8 cellular contexts compared by ENCODE assay signal in genomic region chr16:56189990-56190902, GRCh38. TPM values are rescaled to one million over a fixed set of nuclear protein-coding genes. Genes with fewer than 3 reads are reported as not detected.
DNase-seq lines count a peak whose midpoint lies in the region; ATAC-seq and TF ChIP-seq lines count a peak whose summit lies in the region.

No MANE protein-coding gene starts in this region.

- no peaks in the 10 kb centered on the region for H3K36me3 ChIP-seq in RWPE2 (ENCODE audit: low read depth)

- H3K27ac Mint-ChIP-seq in CD14-positive monocyte (no peak overlapping the region), osteocyte (ENCODE audit: unreplicated experiment) (no peak overlapping the region)

- H3K4me1 Mint-ChIP-seq in CD14-positive monocyte (peaks cover 21% of the 10 kb centered on the region), osteocyte (ENCODE audit: unreplicated experiment) (peaks cover 15% of the 10 kb centered on the region)

- intact Hi-C loops in CD14-positive monocyte (cut with micrococcal nuclease) = no loop called here

- H3K9me3 ChIP-seq in RWPE2 (ENCODE audit: severe bottlenecking) = peaks cover 2% of the 10 kb centered on the region

- peaks cover 93% of the 10 kb centered on the region for H3K27me3 ChIP-seq in RWPE2 (ENCODE audit: insufficient read depth, poor library complexity, severe bottlenecking)

- no peak for DNase-seq in CD14-positive monocyte (ENCODE audit: low spot score)
- no peak for DNase-seq in RWPE2 (ENCODE audit: low spot score)
- peak; percentile 3 for DNase-seq in fibroblast of peridontal ligament (ENCODE audit: extremely low read depth)
- DNase-seq in osteocyte (ENCODE audit: extremely low spot score, unreplicated experiment) = no peak
- DNase-seq in NCI-H2107 (lab: John Stamatoyannopoulos, UW) = no peak
- DNase-seq in ecto neural progenitor cell (ENCODE audit: low spot score) = no peak

- no peaks in the 10 kb centered on the region for H3K4me1 ChIP-seq in RWPE2 (ENCODE audit: insufficient read depth, poor library complexity, severe bottlenecking)

- H3K9me3 Mint-ChIP-seq in CD14-positive monocyte = peaks cover 0 to 30% (median 11%) of the 10 kb centered on the region in 7 donors
- H3K9me3 Mint-ChIP-seq in osteocyte (ENCODE audit: unreplicated experiment) = no peaks in the 10 kb centered on the region

- no peak overlapping the region for H3K27ac ChIP-seq in RWPE2 (ENCODE audit: poor library complexity, severe bottlenecking)

- H3K4me3 Mint-ChIP-seq in CD14-positive monocyte (peak overlapping the region; percentile 72 to 87), osteocyte (ENCODE audit: unreplicated experiment) (peak overlapping the region; percentile 60)

- ATAC-seq in RWPE2 (ENCODE audit: low read depth) (no peak), GM18873 (IDR thresholded peaks at IDR 0.05; ENCODE audit: low FRiP score, unreplicated experiment) (no peak), GM18520 (IDR thresholded peaks at IDR 0.05; ENCODE audit: unreplicated experiment) (no peak)

- peaks cover 0 to 6% of the 10 kb centered on the region in 2 donors for H3K36me3 Mint-ChIP-seq in CD14-positive monocyte
- no peaks in the 10 kb centered on the region for H3K36me3 Mint-ChIP-seq in osteocyte (ENCODE audit: unreplicated experiment)

- peak overlapping the region; percentile 34 for H3K4me3 ChIP-seq in RWPE2 (ENCODE audit: severe bottlenecking)

- TF ChIP-seq CTCF in CD14-positive monocyte (IDR thresholded peaks at IDR 0.05) = no peak
- no peak for TF ChIP-seq CTCF in RWPE2 (IDR thresholded peaks at IDR 0.05; ENCODE audit: poor library complexity, severe bottlenecking)
- no peak for TF ChIP-seq CTCF in osteocyte (IDR thresholded peaks at IDR 0.05)

- peaks cover 75 to 88% (median 76%) of the 10 kb centered on the region in 3 donors for H3K27me3 Mint-ChIP-seq in CD14-positive monocyte (ENCODE audit: low read depth in 3 of 3)
- peaks cover 85% of the 10 kb centered on the region for H3K27me3 Mint-ChIP-seq in osteocyte (ENCODE audit: unreplicated experiment)

RNA-seq across cellular contexts. Expression of gene GNAO1, which starts 1.0 kb away (rescaled TPM):
- polyA plus RNA-seq in CD14-positive monocyte = not detected
- total RNA-seq in osteocyte = 0.56 and 0.65 TPM in 2 replicates
